ENCODE assay signal across 15 cellular contexts in genomic region chr13:40273173-40274000, GRCh38.
DNase-seq lines count a peak whose midpoint lies in the region; ATAC-seq and TF ChIP-seq lines count a peak whose summit lies in the region.
"Had no signal": no experiment of that assay in that cellular context is flagged by ENCODE, and none has a peak within 500 bp of the region (broad histone marks: within the 10 kb centered on the region; RNA-seq: fewer than 3 reads in every experiment).

No MANE protein-coding gene starts in this region.

- H3K27ac Mint-ChIP-seq in osteocyte (ENCODE audit: unreplicated experiment) (no peak overlapping the region), CD14-positive monocyte (no peak overlapping the region)
- H3K27ac Mint-ChIP-seq: stimulated activated memory B cell treated with anti-CD40 and anti-IgM and Interleukin-4, amounts not matched to agents 10 μg/mL and 1 μg/mL and 100 μg/mL, for 72 hours had no signal

- H3K9me3 ChIP-seq in hepatocyte (ENCODE audit: low read depth), result no peaks in the 10 kb centered on the region

- H3K4me1 ChIP-seq in hepatocyte (ENCODE audit: insufficient read depth), result peaks cover 5% of the 10 kb centered on the region

- no peaks in the 10 kb centered on the region for H3K9me3 Mint-ChIP-seq in osteocyte (ENCODE audit: unreplicated experiment)
- no peaks in the 10 kb centered on the region for H3K9me3 Mint-ChIP-seq in CD14-positive monocyte
- H3K9me3 Mint-ChIP-seq: nephron; stimulated activated memory B cell treated with anti-CD40 and anti-IgM and Interleukin-4, amounts not matched to agents 10 μg/mL and 1 μg/mL and 100 μg/mL, for 72 hours had no signal

- no peak overlapping the region for H3K4me3 Mint-ChIP-seq in osteocyte (ENCODE audit: unreplicated experiment)
- no peak overlapping the region for H3K4me3 Mint-ChIP-seq in CD14-positive monocyte
- H3K4me3 Mint-ChIP-seq: nephron; stimulated activated memory B cell treated with anti-CD40 and anti-IgM and Interleukin-4, amounts not matched to agents 10 μg/mL and 1 μg/mL and 100 μg/mL, for 72 hours had no signal

- peak; percentile 61 for DNase-seq in COLO829 (ENCODE audit: low spot score)
- no peak for DNase-seq in hepatocyte (ENCODE audit: low spot score)
- DNase-seq in osteocyte (ENCODE audit: extremely low spot score, unreplicated experiment), result no peak
- no peak for DNase-seq in CD14-positive monocyte (ENCODE audit: low spot score)
- no peak for DNase-seq in stimulated activated CD8-positive, alpha-beta memory T cell treated with anti-CD3 and anti-CD28 coated beads, Interleukin-4, amount 100 ng/mL, for 48 hours
- DNase-seq: amniotic stem cell, NCI-H1048, NCI-H2171 treated with DMSO at 0.1 percent for 48 hours, NCI-H82, SW 1271 had no signal

- H3K27me3 ChIP-seq in hepatocyte, result no peaks in the 10 kb centered on the region

- peaks cover 68% of the 10 kb centered on the region for H3K27me3 Mint-ChIP-seq in osteocyte (ENCODE audit: unreplicated experiment)
- peaks cover 0 to 5% (median 1%) of the 10 kb centered on the region in 3 donors for H3K27me3 Mint-ChIP-seq in CD14-positive monocyte (ENCODE audit: low read depth in 3 of 3)
- H3K27me3 Mint-ChIP-seq: stimulated activated memory B cell treated with anti-CD40 and anti-IgM and Interleukin-4, amounts not matched to agents 10 μg/mL and 1 μg/mL and 100 μg/mL, for 72 hours had no signal

- no peaks in the 10 kb centered on the region for H3K36me3 Mint-ChIP-seq in osteocyte (ENCODE audit: unreplicated experiment)
- H3K36me3 Mint-ChIP-seq in CD14-positive monocyte, result no peaks in the 10 kb centered on the region
- H3K36me3 Mint-ChIP-seq: stimulated activated memory B cell treated with anti-CD40 and anti-IgM and Interleukin-4, amounts not matched to agents 10 μg/mL and 1 μg/mL and 100 μg/mL, for 72 hours had no signal

- H3K27ac ChIP-seq in angular gyrus (ENCODE audit: low read depth, low read length), result peak overlapping the region; percentile 73
- H3K27ac ChIP-seq in hepatocyte, result peak overlapping the region; percentile 29
- peak overlapping the region in 11 of 21 experiments; percentile 15 to 76 (median 54) for H3K27ac ChIP-seq in skin epidermis

- no peak for TF ChIP-seq CTCF in hepatocyte (IDR thresholded peaks at IDR 0.05; ENCODE audit: poor library complexity)
- TF ChIP-seq CTCF in osteocyte (IDR thresholded peaks at IDR 0.05), result no peak
- no peak for TF ChIP-seq CTCF in CD14-positive monocyte (IDR thresholded peaks at IDR 0.05)

- no peaks in the 10 kb centered on the region for H3K9me2 ChIP-seq in hepatocyte (replicated peaks; ENCODE audit: insufficient read depth)

- H3K36me3 ChIP-seq in hepatocyte (replicated peaks; ENCODE audit: insufficient read depth, low read depth), result no peaks in the 10 kb centered on the region

- H2AFZ ChIP-seq in hepatocyte, result no peak overlapping the region

- no peak for ATAC-seq in HG02870 (IDR thresholded peaks at IDR 0.05; ENCODE audit: unreplicated experiment)
- ATAC-seq: stimulated activated memory B cell treated with anti-CD40 and anti-IgM and Interleukin-4, amounts not matched to agents 10 μg/mL and 1 μg/mL and 100 μg/mL, for 72 hours had no signal

- WGBS in hepatocyte (ENCODE audit: low lambda C conversion rate, missing lambda C conversion rate), result 97% methylated on average over 11 of the region's 11 CpGs

- intact Hi-C loops in CD14-positive monocyte (cut with micrococcal nuclease), result no loop called here

- H3K4me3 ChIP-seq in hepatocyte, result no peak overlapping the region
- H3K4me3 ChIP-seq in skin epidermis, result no peak overlapping the region

- H4K20me1 ChIP-seq in hepatocyte (ENCODE audit: insufficient read depth, poor library complexity, severe bottlenecking), result no peaks in the 10 kb centered on the region

- H3K4me1 Mint-ChIP-seq in osteocyte (ENCODE audit: unreplicated experiment), result peaks cover 21% of the 10 kb centered on the region
- H3K4me1 Mint-ChIP-seq in CD14-positive monocyte, result peaks cover 10% of the 10 kb centered on the region

- no peaks in the 10 kb centered on the region for H3K79me2 ChIP-seq in hepatocyte

- H3K4me2 ChIP-seq in hepatocyte, result no peak overlapping the region
